ENCODE assay signal across 1 cellular context in the genomic region with DNA sequence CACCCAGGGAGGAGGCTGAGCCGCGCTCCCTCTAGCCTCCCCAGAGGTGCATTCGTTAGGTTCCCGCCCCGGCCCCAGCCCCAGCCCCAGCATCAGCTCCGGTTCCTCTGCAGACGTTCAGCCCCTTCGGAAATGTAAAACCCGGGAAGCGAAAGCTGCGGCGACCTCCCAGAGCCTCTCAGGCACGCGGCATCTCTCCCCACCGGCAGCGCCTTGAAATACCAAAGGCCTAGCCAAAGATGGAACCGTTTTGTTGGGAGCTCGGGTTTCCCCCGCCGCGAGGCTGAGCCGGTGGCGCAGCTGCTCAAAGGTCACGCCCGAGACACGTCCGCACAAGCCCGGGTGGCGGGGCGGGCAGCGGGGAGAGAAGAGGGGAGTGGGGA.
TF ChIP-seq lines count a peak whose summit lies in the region.

No MANE protein-coding gene starts in this region.

TF ChIP-seq in HepG2, 621 proteins besides CTCF, POLR2A, EP300 and RAD21 (continued from another document and continues in another):
- TF ChIP-seq, protein P1, sequence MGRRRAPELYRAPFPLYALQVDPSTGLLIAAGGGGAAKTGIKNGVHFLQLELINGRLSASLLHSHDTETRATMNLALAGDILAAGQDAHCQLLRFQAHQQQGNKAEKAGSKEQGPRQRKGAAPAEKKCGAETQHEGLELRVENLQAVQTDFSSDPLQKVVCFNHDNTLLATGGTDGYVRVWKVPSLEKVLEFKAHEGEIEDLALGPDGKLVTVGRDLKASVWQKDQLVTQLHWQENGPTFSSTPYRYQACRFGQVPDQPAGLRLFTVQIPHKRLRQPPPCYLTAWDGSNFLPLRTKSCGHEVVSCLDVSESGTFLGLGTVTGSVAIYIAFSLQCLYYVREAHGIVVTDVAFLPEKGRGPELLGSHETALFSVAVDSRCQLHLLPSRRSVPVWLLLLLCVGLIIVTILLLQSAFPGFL (CRISPR knock-in tag; IDR thresholded peaks at IDR 0.05): no peak
- TF ChIP-seq SALL2 (CRISPR knock-in tag; IDR thresholded peaks at IDR 0.05) (no peak), CAMTA2 (CRISPR knock-in tag; IDR thresholded peaks at IDR 0.05; ENCODE audit: borderline replicate concordance) (no peak), ZNF552 (CRISPR knock-in tag; IDR thresholded peaks at IDR 0.05; ENCODE audit: borderline replicate concordance) (no peak), RFX1 (IDR thresholded peaks at IDR 0.05) (no peak), NFKB2 (CRISPR knock-in tag; IDR thresholded peaks at IDR 0.05; ENCODE audit: borderline replicate concordance) (peak; percentile 49; the same call in 1 of the 2 replicates), ZNF747 (CRISPR knock-in tag; IDR thresholded peaks at IDR 0.05; ENCODE audit: borderline replicate concordance) (no peak), CENPT (CRISPR knock-in tag; IDR thresholded peaks at IDR 0.05; ENCODE audit: low read depth) (no peak), ZNF282 (IDR thresholded peaks at IDR 0.05; ENCODE audit: partially characterized antibody) (no peak), MAFG (CRISPR knock-in tag; IDR thresholded peaks at IDR 0.05) (no peak), ZNF253 (CRISPR knock-in tag; IDR thresholded peaks at IDR 0.05; ENCODE audit: borderline replicate concordance) (no peak), SALL1 (CRISPR knock-in tag; IDR thresholded peaks at IDR 0.05) (peak; percentile 85), ZNF7 (CRISPR knock-in tag; IDR thresholded peaks at IDR 0.05) (no peak), ERF (CRISPR knock-in tag; IDR thresholded peaks at IDR 0.05) (no peak), ZMYM2 (CRISPR knock-in tag; IDR thresholded peaks at IDR 0.05) (no peak), EZH2 (conservative IDR thresholded peaks at IDR 0.05; ENCODE audit: low read depth, low read length) (no peak), NCOA2 (CRISPR knock-in tag; IDR thresholded peaks at IDR 0.05) (peak; percentile 11; the same call in 1 of the 2 replicates), SMAD1 (CRISPR knock-in tag; IDR thresholded peaks at IDR 0.05; ENCODE audit: borderline replicate concordance, low read depth) (no peak), SP1 (IDR thresholded peaks at IDR 0.05) (no peak), SP1 (CRISPR knock-in tag; IDR thresholded peaks at IDR 0.05) (no peak), ZSCAN30 (CRISPR knock-in tag; IDR thresholded peaks at IDR 0.05) (no peak), STAT5B (CRISPR knock-in tag; IDR thresholded peaks at IDR 0.05) (no peak), ZNF564 (CRISPR knock-in tag; IDR thresholded peaks at IDR 0.05) (no peak), ZNF674 (CRISPR knock-in tag; IDR thresholded peaks at IDR 0.05; ENCODE audit: low read depth) (no peak), ZNF530 (CRISPR knock-in tag; IDR thresholded peaks at IDR 0.05; ENCODE audit: low read depth) (no peak), MED13 (CRISPR knock-in tag; IDR thresholded peaks at IDR 0.05) (peak; percentile 67; the same call in 1 of the 2 replicates), ATM (IDR thresholded peaks at IDR 0.05; ENCODE audit: borderline replicate concordance) (no peak), TBP (CRISPR knock-in tag; IDR thresholded peaks at IDR 0.05) (no peak), NCOA1 (CRISPR knock-in tag; IDR thresholded peaks at IDR 0.05) (no peak), NFE2L1 (CRISPR knock-in tag; IDR thresholded peaks at IDR 0.05; ENCODE audit: borderline replicate concordance) (no peak), MED8 (CRISPR knock-in tag; IDR thresholded peaks at IDR 0.05; ENCODE audit: insufficient replicate concordance) (no peak), ZNF432 (CRISPR knock-in tag; IDR thresholded peaks at IDR 0.05; ENCODE audit: borderline replicate concordance) (no peak), JUNB (CRISPR knock-in tag; IDR thresholded peaks at IDR 0.05; ENCODE audit: borderline replicate concordance) (no peak), HNRNPH1 (optimal IDR thresholded peaks at IDR 0.05; ENCODE audit: low read depth, low read length) (no peak), ZFP1 (CRISPR knock-in tag; IDR thresholded peaks at IDR 0.05) (no peak), ZNF468 (CRISPR knock-in tag; IDR thresholded peaks at IDR 0.05) (no peak), TEAD3 (CRISPR knock-in tag; optimal IDR thresholded peaks at IDR 0.05; ENCODE audit: borderline replicate concordance) (peak; percentile 67), ZNF263 (CRISPR knock-in tag; IDR thresholded peaks at IDR 0.05) (no peak), ELF4 (CRISPR knock-in tag; IDR thresholded peaks at IDR 0.05; ENCODE audit: borderline replicate concordance) (no peak)
- TF ChIP-seq, protein P2, sequence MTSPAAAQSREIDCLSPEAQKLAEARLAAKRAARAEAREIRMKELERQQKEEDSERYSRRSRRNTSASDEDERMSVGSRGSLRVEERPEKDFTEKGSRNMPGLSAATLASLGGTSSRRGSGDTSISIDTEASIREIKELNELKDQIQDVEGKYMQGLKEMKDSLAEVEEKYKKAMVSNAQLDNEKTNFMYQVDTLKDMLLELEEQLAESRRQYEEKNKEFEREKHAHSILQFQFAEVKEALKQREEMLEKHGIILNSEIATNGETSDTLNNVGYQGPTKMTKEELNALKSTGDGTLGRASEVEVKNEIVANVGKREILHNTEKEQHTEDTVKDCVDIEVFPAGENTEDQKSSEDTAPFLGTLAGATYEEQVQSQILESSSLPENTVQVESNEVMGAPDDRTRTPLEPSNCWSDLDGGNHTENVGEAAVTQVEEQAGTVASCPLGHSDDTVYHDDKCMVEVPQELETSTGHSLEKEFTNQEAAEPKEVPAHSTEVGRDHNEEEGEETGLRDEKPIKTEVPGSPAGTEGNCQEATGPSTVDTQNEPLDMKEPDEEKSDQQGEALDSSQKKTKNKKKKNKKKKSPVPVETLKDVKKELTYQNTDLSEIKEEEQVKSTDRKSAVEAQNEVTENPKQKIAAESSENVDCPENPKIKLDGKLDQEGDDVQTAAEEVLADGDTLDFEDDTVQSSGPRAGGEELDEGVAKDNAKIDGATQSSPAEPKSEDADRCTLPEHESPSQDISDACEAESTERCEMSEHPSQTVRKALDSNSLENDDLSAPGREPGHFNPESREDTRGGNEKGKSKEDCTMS (CRISPR knock-in tag; conservative IDR thresholded peaks at IDR 0.05): no peak
- TF ChIP-seq, protein P3, sequence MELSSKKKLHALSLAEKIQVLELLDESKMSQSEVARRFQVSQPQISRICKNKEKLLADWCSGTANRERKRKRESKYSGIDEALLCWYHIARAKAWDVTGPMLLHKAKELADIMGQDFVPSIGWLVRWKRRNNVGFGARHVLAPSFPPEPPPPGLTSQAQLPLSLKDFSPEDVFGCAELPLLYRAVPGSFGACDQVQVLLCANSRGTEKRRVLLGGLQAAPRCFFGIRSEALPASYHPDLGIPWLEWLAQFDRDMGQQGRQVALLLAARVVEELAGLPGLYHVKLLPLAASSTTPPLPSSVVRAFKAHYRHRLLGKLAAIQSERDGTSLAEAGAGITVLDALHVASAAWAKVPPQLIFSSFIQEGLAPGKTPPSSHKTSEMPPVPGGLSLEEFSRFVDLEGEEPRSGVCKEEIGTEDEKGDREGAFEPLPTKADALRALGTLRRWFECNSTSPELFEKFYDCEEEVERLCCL (CRISPR knock-in tag; IDR thresholded peaks at IDR 0.05; ENCODE audit: borderline replicate concordance): no peak
- TF ChIP-seq, protein P4, sequence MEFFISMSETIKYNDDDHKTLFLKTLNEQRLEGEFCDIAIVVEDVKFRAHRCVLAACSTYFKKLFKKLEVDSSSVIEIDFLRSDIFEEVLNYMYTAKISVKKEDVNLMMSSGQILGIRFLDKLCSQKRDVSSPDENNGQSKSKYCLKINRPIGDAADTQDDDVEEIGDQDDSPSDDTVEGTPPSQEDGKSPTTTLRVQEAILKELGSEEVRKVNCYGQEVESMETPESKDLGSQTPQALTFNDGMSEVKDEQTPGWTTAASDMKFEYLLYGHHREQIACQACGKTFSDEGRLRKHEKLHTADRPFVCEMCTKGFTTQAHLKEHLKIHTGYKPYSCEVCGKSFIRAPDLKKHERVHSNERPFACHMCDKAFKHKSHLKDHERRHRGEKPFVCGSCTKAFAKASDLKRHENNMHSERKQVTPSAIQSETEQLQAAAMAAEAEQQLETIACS (CRISPR knock-in tag; IDR thresholded peaks at IDR 0.05): no peak
- TF ChIP-seq, protein P5, sequence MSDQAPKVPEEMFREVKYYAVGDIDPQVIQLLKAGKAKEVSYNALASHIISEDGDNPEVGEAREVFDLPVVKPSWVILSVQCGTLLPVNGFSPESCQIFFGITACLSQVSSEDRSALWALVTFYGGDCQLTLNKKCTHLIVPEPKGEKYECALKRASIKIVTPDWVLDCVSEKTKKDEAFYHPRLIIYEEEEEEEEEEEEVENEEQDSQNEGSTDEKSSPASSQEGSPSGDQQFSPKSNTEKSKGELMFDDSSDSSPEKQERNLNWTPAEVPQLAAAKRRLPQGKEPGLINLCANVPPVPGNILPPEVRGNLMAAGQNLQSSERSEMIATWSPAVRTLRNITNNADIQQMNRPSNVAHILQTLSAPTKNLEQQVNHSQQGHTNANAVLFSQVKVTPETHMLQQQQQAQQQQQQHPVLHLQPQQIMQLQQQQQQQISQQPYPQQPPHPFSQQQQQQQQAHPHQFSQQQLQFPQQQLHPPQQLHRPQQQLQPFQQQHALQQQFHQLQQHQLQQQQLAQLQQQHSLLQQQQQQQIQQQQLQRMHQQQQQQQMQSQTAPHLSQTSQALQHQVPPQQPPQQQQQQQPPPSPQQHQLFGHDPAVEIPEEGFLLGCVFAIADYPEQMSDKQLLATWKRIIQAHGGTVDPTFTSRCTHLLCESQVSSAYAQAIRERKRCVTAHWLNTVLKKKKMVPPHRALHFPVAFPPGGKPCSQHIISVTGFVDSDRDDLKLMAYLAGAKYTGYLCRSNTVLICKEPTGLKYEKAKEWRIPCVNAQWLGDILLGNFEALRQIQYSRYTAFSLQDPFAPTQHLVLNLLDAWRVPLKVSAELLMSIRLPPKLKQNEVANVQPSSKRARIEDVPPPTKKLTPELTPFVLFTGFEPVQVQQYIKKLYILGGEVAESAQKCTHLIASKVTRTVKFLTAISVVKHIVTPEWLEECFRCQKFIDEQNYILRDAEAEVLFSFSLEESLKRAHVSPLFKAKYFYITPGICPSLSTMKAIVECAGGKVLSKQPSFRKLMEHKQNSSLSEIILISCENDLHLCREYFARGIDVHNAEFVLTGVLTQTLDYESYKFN (CRISPR knock-in tag; conservative IDR thresholded peaks at IDR 0.05): peak; percentile 57; the same call in 1 of the 2 replicates
- TF ChIP-seq, protein P6, sequence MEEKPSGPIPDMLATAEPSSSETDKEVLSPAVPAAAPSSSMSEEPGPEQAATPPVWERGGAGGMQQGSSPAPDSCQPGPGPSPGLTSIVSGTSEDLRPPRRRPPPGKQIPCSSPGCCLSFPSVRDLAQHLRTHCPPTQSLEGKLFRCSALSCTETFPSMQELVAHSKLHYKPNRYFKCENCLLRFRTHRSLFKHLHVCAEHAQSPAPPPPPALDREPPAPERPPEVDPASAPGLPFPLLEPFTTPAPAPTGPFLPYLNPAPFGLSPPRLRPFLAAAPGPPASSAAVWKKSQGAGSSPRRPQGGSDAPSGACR (CRISPR knock-in tag; IDR thresholded peaks at IDR 0.05): no peak
- TF ChIP-seq, protein P7, sequence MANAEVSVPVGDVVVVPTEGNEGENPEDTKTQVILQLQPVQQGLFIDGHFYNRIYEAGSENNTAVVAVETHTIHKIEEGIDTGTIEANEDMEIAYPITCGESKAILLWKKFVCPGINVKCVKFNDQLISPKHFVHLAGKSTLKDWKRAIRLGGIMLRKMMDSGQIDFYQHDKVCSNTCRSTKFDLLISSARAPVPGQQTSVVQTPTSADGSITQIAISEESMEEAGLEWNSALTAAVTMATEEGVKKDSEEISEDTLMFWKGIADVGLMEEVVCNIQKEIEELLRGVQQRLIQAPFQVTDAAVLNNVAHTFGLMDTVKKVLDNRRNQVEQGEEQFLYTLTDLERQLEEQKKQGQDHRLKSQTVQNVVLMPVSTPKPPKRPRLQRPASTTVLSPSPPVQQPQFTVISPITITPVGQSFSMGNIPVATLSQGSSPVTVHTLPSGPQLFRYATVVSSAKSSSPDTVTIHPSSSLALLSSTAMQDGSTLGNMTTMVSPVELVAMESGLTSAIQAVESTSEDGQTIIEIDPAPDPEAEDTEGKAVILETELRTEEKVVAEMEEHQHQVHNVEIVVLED (CRISPR knock-in tag; IDR thresholded peaks at IDR 0.05; ENCODE audit: borderline replicate concordance): no peak
- TF ChIP-seq, protein P8, sequence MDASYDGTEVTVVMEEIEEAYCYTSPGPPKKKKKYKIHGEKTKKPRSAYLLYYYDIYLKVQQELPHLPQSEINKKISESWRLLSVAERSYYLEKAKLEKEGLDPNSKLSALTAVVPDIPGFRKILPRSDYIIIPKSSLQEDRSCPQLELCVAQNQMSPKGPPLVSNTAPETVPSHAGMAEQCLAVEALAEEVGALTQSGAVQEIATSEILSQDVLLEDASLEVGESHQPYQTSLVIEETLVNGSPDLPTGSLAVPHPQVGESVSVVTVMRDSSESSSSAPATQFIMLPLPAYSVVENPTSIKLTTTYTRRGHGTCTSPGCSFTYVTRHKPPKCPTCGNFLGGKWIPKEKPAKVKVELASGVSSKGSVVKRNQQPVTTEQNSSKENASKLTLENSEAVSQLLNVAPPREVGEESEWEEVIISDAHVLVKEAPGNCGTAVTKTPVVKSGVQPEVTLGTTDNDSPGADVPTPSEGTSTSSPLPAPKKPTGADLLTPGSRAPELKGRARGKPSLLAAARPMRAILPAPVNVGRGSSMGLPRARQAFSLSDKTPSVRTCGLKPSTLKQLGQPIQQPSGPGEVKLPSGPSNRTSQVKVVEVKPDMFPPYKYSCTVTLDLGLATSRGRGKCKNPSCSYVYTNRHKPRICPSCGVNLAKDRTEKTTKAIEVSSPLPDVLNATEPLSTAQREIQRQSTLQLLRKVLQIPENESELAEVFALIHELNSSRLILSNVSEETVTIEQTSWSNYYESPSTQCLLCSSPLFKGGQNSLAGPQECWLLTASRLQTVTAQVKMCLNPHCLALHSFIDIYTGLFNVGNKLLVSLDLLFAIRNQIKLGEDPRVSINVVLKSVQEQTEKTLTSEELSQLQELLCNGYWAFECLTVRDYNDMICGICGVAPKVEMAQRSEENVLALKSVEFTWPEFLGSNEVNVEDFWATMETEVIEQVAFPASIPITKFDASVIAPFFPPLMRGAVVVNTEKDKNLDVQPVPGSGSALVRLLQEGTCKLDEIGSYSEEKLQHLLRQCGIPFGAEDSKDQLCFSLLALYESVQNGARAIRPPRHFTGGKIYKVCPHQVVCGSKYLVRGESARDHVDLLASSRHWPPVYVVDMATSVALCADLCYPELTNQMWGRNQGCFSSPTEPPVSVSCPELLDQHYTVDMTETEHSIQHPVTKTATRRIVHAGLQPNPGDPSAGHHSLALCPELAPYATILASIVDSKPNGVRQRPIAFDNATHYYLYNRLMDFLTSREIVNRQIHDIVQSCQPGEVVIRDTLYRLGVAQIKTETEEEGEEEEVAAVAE (CRISPR knock-in tag; IDR thresholded peaks at IDR 0.05; ENCODE audit: borderline replicate concordance): no peak
- TF ChIP-seq, protein P9, sequence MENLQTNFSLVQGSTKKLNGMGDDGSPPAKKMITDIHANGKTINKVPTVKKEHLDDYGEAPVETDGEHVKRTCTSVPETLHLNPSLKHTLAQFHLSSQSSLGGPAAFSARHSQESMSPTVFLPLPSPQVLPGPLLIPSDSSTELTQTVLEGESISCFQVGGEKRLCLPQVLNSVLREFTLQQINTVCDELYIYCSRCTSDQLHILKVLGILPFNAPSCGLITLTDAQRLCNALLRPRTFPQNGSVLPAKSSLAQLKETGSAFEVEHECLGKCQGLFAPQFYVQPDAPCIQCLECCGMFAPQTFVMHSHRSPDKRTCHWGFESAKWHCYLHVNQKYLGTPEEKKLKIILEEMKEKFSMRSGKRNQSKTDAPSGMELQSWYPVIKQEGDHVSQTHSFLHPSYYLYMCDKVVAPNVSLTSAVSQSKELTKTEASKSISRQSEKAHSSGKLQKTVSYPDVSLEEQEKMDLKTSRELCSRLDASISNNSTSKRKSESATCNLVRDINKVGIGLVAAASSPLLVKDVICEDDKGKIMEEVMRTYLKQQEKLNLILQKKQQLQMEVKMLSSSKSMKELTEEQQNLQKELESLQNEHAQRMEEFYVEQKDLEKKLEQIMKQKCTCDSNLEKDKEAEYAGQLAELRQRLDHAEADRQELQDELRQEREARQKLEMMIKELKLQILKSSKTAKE (CRISPR knock-in tag; IDR thresholded peaks at IDR 0.05; ENCODE audit: borderline replicate concordance): peak; percentile 55; the same call in 1 of the 2 replicates
